In genomic region chr9:94745806-94746540, GRCh38 we compare ENCODE assay signal across 1 cellular context.
TF ChIP-seq lines count a peak whose summit lies in the region.

No MANE protein-coding gene starts in this region.

TF ChIP-seq in HEK293, 187 proteins besides CTCF, POLR2A, EP300 and RAD21 (continued from another document):
- TF ChIP-seq, protein P1, sequence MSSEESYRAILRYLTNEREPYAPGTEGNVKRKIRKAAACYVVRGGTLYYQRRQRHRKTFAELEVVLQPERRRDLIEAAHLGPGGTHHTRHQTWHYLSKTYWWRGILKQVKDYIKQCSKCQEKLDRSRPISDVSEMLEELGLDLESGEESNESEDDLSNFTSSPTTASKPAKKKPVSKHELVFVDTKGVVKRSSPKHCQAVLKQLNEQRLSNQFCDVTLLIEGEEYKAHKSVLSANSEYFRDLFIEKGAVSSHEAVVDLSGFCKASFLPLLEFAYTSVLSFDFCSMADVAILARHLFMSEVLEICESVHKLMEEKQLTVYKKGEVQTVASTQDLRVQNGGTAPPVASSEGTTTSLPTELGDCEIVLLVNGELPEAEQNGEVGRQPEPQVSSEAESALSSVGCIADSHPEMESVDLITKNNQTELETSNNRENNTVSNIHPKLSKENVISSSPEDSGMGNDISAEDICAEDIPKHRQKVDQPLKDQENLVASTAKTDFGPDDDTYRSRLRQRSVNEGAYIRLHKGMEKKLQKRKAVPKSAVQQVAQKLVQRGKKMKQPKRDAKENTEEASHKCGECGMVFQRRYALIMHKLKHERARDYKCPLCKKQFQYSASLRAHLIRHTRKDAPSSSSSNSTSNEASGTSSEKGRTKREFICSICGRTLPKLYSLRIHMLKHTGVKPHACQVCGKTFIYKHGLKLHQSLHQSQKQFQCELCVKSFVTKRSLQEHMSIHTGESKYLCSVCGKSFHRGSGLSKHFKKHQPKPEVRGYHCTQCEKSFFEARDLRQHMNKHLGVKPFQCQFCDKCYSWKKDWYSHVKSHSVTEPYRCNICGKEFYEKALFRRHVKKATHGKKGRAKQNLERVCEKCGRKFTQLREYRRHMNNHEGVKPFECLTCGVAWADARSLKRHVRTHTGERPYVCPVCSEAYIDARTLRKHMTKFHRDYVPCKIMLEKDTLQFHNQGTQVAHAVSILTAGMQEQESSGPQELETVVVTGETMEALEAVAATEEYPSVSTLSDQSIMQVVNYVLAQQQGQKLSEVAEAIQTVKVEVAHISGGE (tag by site-specific recombination; conservative IDR thresholded peaks at IDR 0.05; ENCODE audit: low read depth) = no peak
- TF ChIP-seq ZNF24 (tag by site-specific recombination; IDR thresholded peaks at IDR 0.05) (no peak), ZNF133 (tag by site-specific recombination; IDR thresholded peaks at IDR 0.05) (no peak), ZNF16 (tag by site-specific recombination; IDR thresholded peaks at IDR 0.05; ENCODE audit: low read depth) (no peak), ZNF645 (tag by site-specific recombination; IDR thresholded peaks at IDR 0.05) (no peak), ZNF155 (tag by site-specific recombination; IDR thresholded peaks at IDR 0.05) (no peak)
- TF ChIP-seq, protein P2, sequence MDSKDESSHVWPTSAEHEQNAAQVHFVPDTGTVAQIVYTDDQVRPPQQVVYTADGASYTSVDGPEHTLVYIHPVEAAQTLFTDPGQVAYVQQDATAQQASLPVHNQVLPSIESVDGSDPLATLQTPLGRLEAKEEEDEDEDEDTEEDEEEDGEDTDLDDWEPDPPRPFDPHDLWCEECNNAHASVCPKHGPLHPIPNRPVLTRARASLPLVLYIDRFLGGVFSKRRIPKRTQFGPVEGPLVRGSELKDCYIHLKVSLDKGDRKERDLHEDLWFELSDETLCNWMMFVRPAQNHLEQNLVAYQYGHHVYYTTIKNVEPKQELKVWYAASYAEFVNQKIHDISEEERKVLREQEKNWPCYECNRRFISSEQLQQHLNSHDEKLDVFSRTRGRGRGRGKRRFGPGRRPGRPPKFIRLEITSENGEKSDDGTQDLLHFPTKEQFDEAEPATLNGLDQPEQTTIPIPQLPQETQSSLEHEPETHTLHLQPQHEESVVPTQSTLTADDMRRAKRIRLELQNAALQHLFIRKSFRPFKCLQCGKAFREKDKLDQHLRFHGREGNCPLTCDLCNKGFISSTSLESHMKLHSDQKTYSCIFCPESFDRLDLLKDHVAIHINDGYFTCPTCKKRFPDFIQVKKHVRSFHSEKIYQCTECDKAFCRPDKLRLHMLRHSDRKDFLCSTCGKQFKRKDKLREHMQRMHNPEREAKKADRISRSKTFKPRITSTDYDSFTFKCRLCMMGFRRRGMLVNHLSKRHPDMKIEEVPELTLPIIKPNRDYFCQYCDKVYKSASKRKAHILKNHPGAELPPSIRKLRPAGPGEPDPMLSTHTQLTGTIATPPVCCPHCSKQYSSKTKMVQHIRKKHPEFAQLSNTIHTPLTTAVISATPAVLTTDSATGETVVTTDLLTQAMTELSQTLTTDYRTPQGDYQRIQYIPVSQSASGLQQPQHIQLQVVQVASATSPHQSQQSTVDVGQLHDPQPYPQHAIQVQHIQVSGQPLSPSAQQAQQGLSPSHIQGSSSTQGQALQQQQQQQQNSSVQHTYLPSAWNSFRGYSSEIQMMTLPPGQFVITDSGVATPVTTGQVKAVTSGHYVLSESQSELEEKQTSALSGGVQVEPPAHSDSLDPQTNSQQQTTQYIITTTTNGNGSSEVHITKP (tag by site-specific recombination; IDR thresholded peaks at IDR 0.05) = no peak
